ENCODE assay signal across 33 cellular contexts in genomic region chr11:121089566-121089965, GRCh38.
"Had no signal": no experiment of that assay in that cellular context is flagged by ENCODE, and none has a peak within 500 bp of the region (broad histone marks: within the 10 kb centered on the region; RNA-seq: fewer than 3 reads in every experiment).

No MANE protein-coding gene starts in this region.

- H3K36me3 ChIP-seq: WERI-Rb-1 had no signal

- FAIRE-seq: bronchial epithelial cell, frontal cortex had no signal

- H3K27me3 ChIP-seq: brain microvascular endothelial cell, dorsolateral prefrontal cortex had no signal

- ATAC-seq: activated CD4-positive, CD25-positive, alpha-beta regulatory T cell treated with anti-CD3 and anti-CD28 coated beads, Interleukin-2, amount 50 U/mL, for 24 hours; activated CD8-positive, alpha-beta T cell treated with anti-CD3 and anti-CD28 coated beads for 36 hours; activated naive CD4-positive, alpha-beta T cell treated with anti-CD3 and anti-CD28 coated beads, Interleukin-2, amount 50 U/mL, for 72 hours; esophagus mucosa; T-cell; T-helper 17 cell had no signal

- H3K27me3 Mint-ChIP-seq: activated B cell treated with CpG ODN at 0.5 μM for 24 hours; activated CD8-positive, alpha-beta T cell treated with anti-CD3 and anti-CD28 coated beads for 36 hours; activated naive CD4-positive, alpha-beta T cell treated with anti-CD3 and anti-CD28 coated beads, Interleukin-2, amount 10 ng/mL, durations not matched to agents 7 days and 5 days; activated naive CD8-positive, alpha-beta T cell treated with anti-CD3 and anti-CD28 coated beads, Interleukin-2, amount 10 ng/mL, durations not matched to agents 7 days and 5 days; central memory CD8-positive, alpha-beta T cell; dendritic cell treated with granulocyte-macrophage colony-stimulating factor and Interleukin-4, amounts not matched to agents 40 ng/mL and 50 ng/mL, for 4 days; T-cell; T-helper 17 cell had no signal

- H3K27ac Mint-ChIP-seq: activated B cell treated with CpG ODN at 0.5 μM for 24 hours; activated CD8-positive, alpha-beta T cell treated with anti-CD3 and anti-CD28 coated beads for 36 hours; activated naive CD4-positive, alpha-beta T cell treated with anti-CD3 and anti-CD28 coated beads, Interleukin-2, amount 10 ng/mL, durations not matched to agents 7 days and 5 days; activated naive CD4-positive, alpha-beta T cell treated with anti-CD3 and anti-CD28 coated beads, Interleukin-2, amount 50 U/mL, for 72 hours; activated naive CD8-positive, alpha-beta T cell treated with anti-CD3 and anti-CD28 coated beads, Interleukin-2, amount 10 ng/mL, durations not matched to agents 7 days and 5 days; dendritic cell treated with granulocyte-macrophage colony-stimulating factor and Interleukin-4, amounts not matched to agents 40 ng/mL and 50 ng/mL, for 4 days; endodermal cell; T-cell; T-helper 17 cell; T-helper 2 cell treated with Interferon-gamma antibody and Interleukin-4, amounts not matched to agents 5 μg/mL and 100 μg/mL, for 36 hours had no signal

- H3K4me3 Mint-ChIP-seq: activated B cell treated with CpG ODN at 0.5 μM for 24 hours; activated CD8-positive, alpha-beta T cell treated with anti-CD3 and anti-CD28 coated beads for 36 hours; activated naive CD4-positive, alpha-beta T cell treated with anti-CD3 and anti-CD28 coated beads, Interleukin-2, amount 10 ng/mL, durations not matched to agents 7 days and 5 days; activated naive CD8-positive, alpha-beta T cell treated with anti-CD3 and anti-CD28 coated beads, Interleukin-2, amount 10 ng/mL, durations not matched to agents 7 days and 5 days; central memory CD8-positive, alpha-beta T cell; dendritic cell treated with granulocyte-macrophage colony-stimulating factor and Interleukin-4, amounts not matched to agents 40 ng/mL and 50 ng/mL, for 4 days; endodermal cell; T-cell; T-helper 17 cell; T-helper 2 cell treated with Interferon-gamma antibody and Interleukin-4, amounts not matched to agents 5 μg/mL and 100 μg/mL, for 36 hours had no signal

- H3K4me3 ChIP-seq: coronary artery, dorsolateral prefrontal cortex had no signal

- H3K36me3 Mint-ChIP-seq: activated naive CD4-positive, alpha-beta T cell treated with anti-CD3 and anti-CD28 coated beads, Interleukin-2, amount 50 U/mL, for 72 hours had no signal

- H3K27ac ChIP-seq: brain microvascular endothelial cell, coronary artery, dorsolateral prefrontal cortex, WERI-Rb-1 had no signal

- DNase-seq: activated B cell treated with CpG ODN at 0.5 μM for 24 hours; activated CD4-positive, alpha-beta T cell treated with anti-CD3 and anti-CD28 coated beads for 48 hours; activated CD4-positive, alpha-beta T cell treated with anti-CD3 and anti-CD28 coated beads, Interleukin-2, amount 50 U/mL, for 1 hour; activated CD4-positive, alpha-beta T cell treated with anti-CD3 and anti-CD28 coated beads, Interleukin-2, amount 50 U/mL, for 48 hours; activated CD8-positive, alpha-beta memory T cell treated with anti-CD3 and anti-CD28 coated beads for 24 hours; activated CD8-positive, alpha-beta T cell treated with anti-CD3 and anti-CD28 coated beads for 36 hours; activated gamma-delta T cell; activated naive CD4-positive, alpha-beta T cell; activated naive CD4-positive, alpha-beta T cell treated with anti-CD3 and anti-CD28 coated beads, Interleukin-2, amount 10 ng/mL, durations not matched to agents 7 days and 5 days; activated naive CD8-positive, alpha-beta T cell treated with anti-CD3 and anti-CD28 coated beads, Interleukin-2, amount 10 ng/mL, durations not matched to agents 7 days and 5 days; activated T-cell treated with anti-CD3 and anti-CD28 coated beads, Interleukin-2, amount 50 U/mL, for 1 hour; activated T-cell treated with anti-CD3 and anti-CD28 coated beads, Interleukin-2, amount 50 U/mL, for 48 hours; amniotic stem cell; anterior cingulate cortex; brain microvascular endothelial cell; dorsolateral prefrontal cortex; effector memory CD4-positive, alpha-beta T cell; endodermal cell; foreskin fibroblast; head of caudate nucleus; T-cell; T-helper 17 cell; T1000; WERI-Rb-1 had no signal

- H3K4me1 Mint-ChIP-seq: activated naive CD4-positive, alpha-beta T cell treated with anti-CD3 and anti-CD28 coated beads, Interleukin-2, amount 10 ng/mL, durations not matched to agents 7 days and 5 days; activated naive CD8-positive, alpha-beta T cell treated with anti-CD3 and anti-CD28 coated beads, Interleukin-2, amount 10 ng/mL, durations not matched to agents 7 days and 5 days; central memory CD8-positive, alpha-beta T cell had no signal

- H3K9me3 Mint-ChIP-seq: activated B cell treated with CpG ODN at 0.5 μM for 24 hours; activated CD8-positive, alpha-beta T cell treated with anti-CD3 and anti-CD28 coated beads for 36 hours; activated naive CD4-positive, alpha-beta T cell treated with anti-CD3 and anti-CD28 coated beads, Interleukin-2, amount 10 ng/mL, durations not matched to agents 7 days and 5 days; activated naive CD4-positive, alpha-beta T cell treated with anti-CD3 and anti-CD28 coated beads, Interleukin-2, amount 50 U/mL, for 72 hours; activated naive CD8-positive, alpha-beta T cell treated with anti-CD3 and anti-CD28 coated beads, Interleukin-2, amount 10 ng/mL, durations not matched to agents 7 days and 5 days; central memory CD8-positive, alpha-beta T cell; dendritic cell treated with granulocyte-macrophage colony-stimulating factor and Interleukin-4, amounts not matched to agents 40 ng/mL and 50 ng/mL, for 4 days; endodermal cell; T-cell; T-helper 2 cell treated with Interferon-gamma antibody and Interleukin-4, amounts not matched to agents 5 μg/mL and 100 μg/mL, for 36 hours had no signal
